Comparison of ENCODE assay signal across 9 cellular contexts in the genomic region with DNA sequence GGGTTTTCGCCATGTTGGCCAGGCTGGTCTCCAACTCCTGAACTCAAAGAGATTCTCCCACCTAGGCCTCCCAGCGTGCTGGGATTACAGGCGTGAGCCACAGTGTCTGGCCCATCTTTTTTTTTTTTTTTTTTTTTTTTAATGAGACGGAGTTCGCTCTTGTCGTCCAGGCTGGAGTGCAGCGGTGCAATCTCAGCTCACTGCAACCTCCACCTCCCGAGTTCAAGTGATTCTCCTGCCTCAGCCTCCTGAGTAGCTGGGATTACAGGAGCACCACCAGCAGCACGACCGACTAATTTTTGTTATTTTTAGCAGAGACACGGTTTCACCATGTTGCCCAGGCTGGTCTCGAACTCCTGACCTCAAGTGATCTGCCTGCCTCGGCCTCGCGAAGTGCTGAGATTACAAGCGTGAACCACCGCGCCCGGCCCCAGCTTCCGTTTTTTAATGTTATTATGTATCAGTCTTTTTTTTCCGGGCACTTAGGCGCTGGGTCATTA. TPM values are rescaled to one million over a fixed set of nuclear protein-coding genes. Genes with fewer than 3 reads are reported as not detected.
DNase-seq lines count a peak whose midpoint lies in the region; ATAC-seq and TF ChIP-seq lines count a peak whose summit lies in the region.
"Not testable (repeated sequence)": the region's sequence is repeated elsewhere in the genome, so short reads cannot be mapped to it uniquely, and the experiment has no call there.
"Had no signal": no experiment of that assay in that cellular context is flagged by ENCODE, and none has a peak within 500 bp of the region (broad histone marks: within the 10 kb centered on the region; RNA-seq: fewer than 3 reads in every experiment).

No MANE protein-coding gene starts in this region.

- H3K4me1 Mint-ChIP-seq in HFFc6 (ENCODE audit: low read depth), result peaks cover 29% of the 10 kb centered on the region
- H3K4me1 Mint-ChIP-seq in activated naive CD8-positive, alpha-beta T cell treated with anti-CD3 and anti-CD28 coated beads for 36 hours, result peaks cover 37% of the 10 kb centered on the region
- H3K4me1 Mint-ChIP-seq in effector memory CD8-positive, alpha-beta T cell (ENCODE audit: low read depth in 2 of 2), result peaks cover 8 to 11% of the 10 kb centered on the region in 2 donors
- H3K4me1 Mint-ChIP-seq in nephron, result not testable (repeated sequence)
- peaks cover 38% of the 10 kb centered on the region for H3K4me1 Mint-ChIP-seq in stimulated activated naive CD8-positive, alpha-beta T cell treated with anti-CD3 and anti-CD28 coated beads, Interleukin-15, Interleukin-2, amounts not matched to agents 100 ng/mL and 50 ng/mL, for 24 hours (ENCODE audit: low read depth)

- not testable (repeated sequence) for H3K9me3 ChIP-seq in SJSA1 (replicated peaks); iPS-15b (ENCODE audit: control insufficient read depth, insufficient read depth, low read length)

- not testable (repeated sequence) for H3K9ac ChIP-seq in iPS-15b (ENCODE audit: low read depth, low read length)

- H3K27me3 ChIP-seq in SJSA1 (replicated peaks), result not testable (repeated sequence)
- H3K27me3 ChIP-seq in iPS-15b (ENCODE audit: control insufficient read depth, insufficient read depth, low read length), result peaks cover 29% of the 10 kb centered on the region

- not testable (repeated sequence) for ATAC-seq in effector memory CD8-positive, alpha-beta T cell (replicated peaks)

- not testable (repeated sequence) for H3K27me3 Mint-ChIP-seq in HFFc6 (ENCODE audit: insufficient read depth); activated naive CD8-positive, alpha-beta T cell treated with anti-CD3 and anti-CD28 coated beads for 36 hours; effector memory CD8-positive, alpha-beta T cell; nephron (ENCODE audit: low read depth); stimulated activated naive CD8-positive, alpha-beta T cell treated with anti-CD3 and anti-CD28 coated beads, Interleukin-15, Interleukin-2, amounts not matched to agents 100 ng/mL and 50 ng/mL, for 24 hours

- not testable (repeated sequence) for H3K36me3 ChIP-seq in SJSA1; iPS-15b (ENCODE audit: control insufficient read depth, insufficient read depth, low read length)

- H3K27ac ChIP-seq in SJSA1, result peak overlapping the region; percentile 91

- H3K4me3 Mint-ChIP-seq in HFFc6, result peak overlapping the region; percentile 83
- peak overlapping the region; percentile 77 for H3K4me3 Mint-ChIP-seq in activated naive CD8-positive, alpha-beta T cell treated with anti-CD3 and anti-CD28 coated beads for 36 hours
- peak overlapping the region; percentile 89 to 90 for H3K4me3 Mint-ChIP-seq in effector memory CD8-positive, alpha-beta T cell
- H3K4me3 Mint-ChIP-seq in nephron, result peak overlapping the region; percentile 86 to 87 (median 86)
- H3K4me3 Mint-ChIP-seq in stimulated activated naive CD8-positive, alpha-beta T cell treated with anti-CD3 and anti-CD28 coated beads, Interleukin-15, Interleukin-2, amounts not matched to agents 100 ng/mL and 50 ng/mL, for 24 hours, result peak overlapping the region; percentile 70

- H3K4me3 ChIP-seq in AG10803 (ENCODE audit: low read length) (peak overlapping the region; percentile 64), SJSA1 (peak overlapping the region; percentile 79), iPS-15b (ENCODE audit: low read depth, low read length) (peak overlapping the region; percentile 75)

- H3K4me1 ChIP-seq in SJSA1 (replicated peaks) (peaks cover 47% of the 10 kb centered on the region), iPS-15b (ENCODE audit: control insufficient read depth, insufficient read depth, low read length) (peaks cover 14% of the 10 kb centered on the region)

- H3K27ac Mint-ChIP-seq in HFFc6 (peak overlapping the region; percentile 85), nephron (peak overlapping the region; percentile 88 to 98 (median 95))
- H3K27ac Mint-ChIP-seq in activated naive CD8-positive, alpha-beta T cell treated with anti-CD3 and anti-CD28 coated beads for 36 hours, result peak overlapping the region; percentile 82
- peak overlapping the region; percentile 62 to 91 for H3K27ac Mint-ChIP-seq in effector memory CD8-positive, alpha-beta T cell
- peak overlapping the region; percentile 83 for H3K27ac Mint-ChIP-seq in stimulated activated naive CD8-positive, alpha-beta T cell treated with anti-CD3 and anti-CD28 coated beads, Interleukin-15, Interleukin-2, amounts not matched to agents 100 ng/mL and 50 ng/mL, for 24 hours

- not testable (repeated sequence) for H3K36me3 Mint-ChIP-seq in HFFc6 (ENCODE audit: low read depth); activated naive CD8-positive, alpha-beta T cell treated with anti-CD3 and anti-CD28 coated beads for 36 hours; stimulated activated naive CD8-positive, alpha-beta T cell treated with anti-CD3 and anti-CD28 coated beads, Interleukin-15, Interleukin-2, amounts not matched to agents 100 ng/mL and 50 ng/mL, for 24 hours (ENCODE audit: low read depth)
- H3K36me3 Mint-ChIP-seq in effector memory CD8-positive, alpha-beta T cell (ENCODE audit: insufficient read depth), result peaks cover 13% of the 10 kb centered on the region
- H3K36me3 Mint-ChIP-seq in nephron (ENCODE audit: low read depth), result peaks cover 10% of the 10 kb centered on the region

- not testable (repeated sequence) for TF ChIP-seq CTCF in AG10803 (conservative IDR thresholded peaks at IDR 0.05; ENCODE audit: low read length); HFFc6 (IDR thresholded peaks at IDR 0.05); nephron (IDR thresholded peaks at IDR 0.05; ENCODE audit: unreplicated experiment in 3 of 3)

- DNase-seq in AG10803 (ENCODE audit: low read depth); HFFc6; activated naive CD8-positive, alpha-beta T cell treated with anti-CD3 and anti-CD28 coated beads for 36 hours; effector memory CD8-positive, alpha-beta T cell: not testable (repeated sequence)
- peak in 1 of 2 experiments; percentile 14 for DNase-seq in SJSA1 (ENCODE audit: low read depth in 1 of 2, low spot score in 2 of 2)

- not testable (repeated sequence) for H3K9me3 Mint-ChIP-seq in HFFc6; activated naive CD8-positive, alpha-beta T cell treated with anti-CD3 and anti-CD28 coated beads for 36 hours; effector memory CD8-positive, alpha-beta T cell; nephron; stimulated activated naive CD8-positive, alpha-beta T cell treated with anti-CD3 and anti-CD28 coated beads, Interleukin-15, Interleukin-2, amounts not matched to agents 100 ng/mL and 50 ng/mL, for 24 hours

RNA-seq across cellular contexts. Expression of a gene that starts 17.3 kb away (rescaled TPM):
- not detected for total RNA-seq in HFFc6 (2021; fragmentation: NEBNext Ultra II Directional; extraction: Animal tissue kit (Norgen Biotek cat#: 25700))
- 1.7 TPM in 1 of 2 replicates, not detected in the other for total RNA-seq in SJSA1 (2014; rRNA removed; shearing (Covaris generic))
- total RNA-seq in activated naive CD8-positive, alpha-beta T cell treated with anti-CD3 and anti-CD28 coated beads for 36 hours, result under 1 TPM in 1 of 2 experiments, not detected in 1; 0.10 TPM
- total RNA-seq: mucosa of descending colon had no signal

RNA-seq across cellular contexts. Expression of a gene that starts 22.8 kb away (rescaled TPM):
- 10 to 100 TPM; 20.3 to 24.5 (median 22.2) TPM for total RNA-seq in HFFc6 (2021; fragmentation: NEBNext Ultra II Directional; extraction: Animal tissue kit (Norgen Biotek cat#: 25700))
- 12.7 and 20.9 TPM in 2 replicates for total RNA-seq in SJSA1 (2014; rRNA removed; shearing (Covaris generic))
- 10 to 100 TPM; 12.2 to 13.7 TPM for total RNA-seq in activated naive CD8-positive, alpha-beta T cell treated with anti-CD3 and anti-CD28 coated beads for 36 hours
